Comparison of ENCODE assay signal across 9 cellular contexts in genomic region chr1:151790940-151791651, GRCh38. TPM values are rescaled to one million over a fixed set of nuclear protein-coding genes. Genes with fewer than 3 reads are reported as not detected.
DNase-seq lines count a peak whose midpoint lies in the region; ATAC-seq, FAIRE-seq and TF ChIP-seq lines count a peak whose summit lies in the region.
"Had no signal": no experiment of that assay in that cellular context is flagged by ENCODE, and none has a peak within 500 bp of the region (broad histone marks: within the 10 kb centered on the region; RNA-seq: fewer than 3 reads in every experiment).

No MANE protein-coding gene starts in this region.

- H2BK20ac ChIP-seq in H9 (ENCODE audit: low read depth, low read length, poor library complexity, severe bottlenecking) = no peak overlapping the region

- H3K14ac ChIP-seq in H9 (ENCODE audit: insufficient read depth, low read length) = 0 out of 2 replicates have a peak overlapping the region, but pooled peaks have one; percentile 63

- H2BK15ac ChIP-seq in H9 (ENCODE audit: low read depth, low read length) = no peak overlapping the region

- no peak overlapping the region for H3K18ac ChIP-seq in H9 (ENCODE audit: insufficient read length, low read depth, low read length)

- CTCF ChIA-PET in OCI-LY7 (lab: Charles Lee; ENCODE audit: unreplicated experiment) = no interaction called here

- H2BK12ac ChIP-seq in H9 (ENCODE audit: insufficient read length, low read depth, low read length) = no peak overlapping the region

- H3K27ac ChIP-seq in H9 (ENCODE audit: insufficient read length, low read depth, low read length) (no peak overlapping the region), OCI-LY7 (ENCODE audit: low read depth, low read length, poor library complexity, severe bottlenecking) (no peak overlapping the region), caudate nucleus (ENCODE audit: low read depth, low read length) (peak overlapping the region; percentile 79), lung (ENCODE audit: low read depth in 1 of 2, low read length in 1 of 2) (peak overlapping the region in 1 of 2 donors; percentile 57), upper lobe of left lung (peak overlapping the region; percentile 31 to 71 (median 52))

- H3K4me3 Mint-ChIP-seq in CD14-positive monocyte = peak overlapping the region; percentile 98 to 99
- H3K4me3 Mint-ChIP-seq in H9 = peak overlapping the region; percentile 90 to 93

- no peaks in the 10 kb centered on the region for H3K79me2 ChIP-seq in H9 (ENCODE audit: insufficient read depth, low read length)
- no peaks in the 10 kb centered on the region for H3K79me2 ChIP-seq in OCI-LY7 (ENCODE audit: insufficient read depth, low read depth, low read length)

- H3K9ac ChIP-seq in H9 (ENCODE audit: extremely low read depth, insufficient read length, low read length) = peak overlapping the region; percentile 70

- H2AFZ ChIP-seq in H9 (ENCODE audit: low read length) (no peak overlapping the region), OCI-LY7 (ENCODE audit: low read length) (peak overlapping the region; percentile 64)

- H2BK5ac ChIP-seq in H9 (ENCODE audit: insufficient read length, low read length) = no peak overlapping the region

- H3K27me3 Mint-ChIP-seq in CD14-positive monocyte (ENCODE audit: low read depth in 3 of 3) = peaks cover 4 to 9% (median 4%) of the 10 kb centered on the region in 3 donors
- no peaks in the 10 kb centered on the region for H3K27me3 Mint-ChIP-seq in H9 (ENCODE audit: low read depth)

- H3K4me1 ChIP-seq in H9 (ENCODE audit: insufficient read depth, low read length) = no peaks in the 10 kb centered on the region; the same call in 1 of the 2 replicates
- peaks cover 15% of the 10 kb centered on the region for H3K4me1 ChIP-seq in OCI-LY7 (ENCODE audit: insufficient read depth, low read length, poor library complexity, severe bottlenecking)
- H3K4me1 ChIP-seq in lung (ENCODE audit: control insufficient read depth in 2 of 2, insufficient read depth in 2 of 2, low read length in 2 of 2) = no peaks in the 10 kb centered on the region
- peaks cover 7 to 19% (median 13%) of the 10 kb centered on the region in 4 donors for H3K4me1 ChIP-seq in upper lobe of left lung

- H2BK120ac ChIP-seq in H9 (ENCODE audit: low read depth, low read length, poor library complexity, severe bottlenecking) = no peak overlapping the region

- H3K9me2 ChIP-seq in OCI-LY7 (ENCODE audit: insufficient read depth, low read length) = no peaks in the 10 kb centered on the region

- H3K9me3 ChIP-seq in H9 (ENCODE audit: control insufficient read depth, low read depth, low read length) (no peaks in the 10 kb centered on the region), OCI-LY7 (ENCODE audit: low read length) (no peaks in the 10 kb centered on the region), lung (ENCODE audit: control insufficient read depth in 2 of 2, insufficient read depth in 1 of 2, low read length in 1 of 2) (no peaks in the 10 kb centered on the region), upper lobe of left lung (no peaks in the 10 kb centered on the region)

- H4K91ac ChIP-seq in H9 (ENCODE audit: insufficient read length, low read depth, low read length) = no peak overlapping the region

- TF ChIP-seq EP300 in upper lobe of left lung (IDR thresholded peaks at IDR 0.05) = no peak

- WGBS in H9 (ENCODE audit: extremely low coverage, insufficient read length, low lambda C conversion rate) = no CpG with 5 or more reads among the region's 52 CpGs
- WGBS in lung, 2 donors = 1% methylated on average over 50 to 52 of the region's 52 CpGs
- 0 to 1% methylated on average over 27 to 50 of the region's 52 CpGs for WGBS in upper lobe of left lung, 2 donors

- H3K23me2 ChIP-seq in H9 (ENCODE audit: insufficient read length, low read depth, low read length, poor library complexity, severe bottlenecking) = peaks cover 3% of the 10 kb centered on the region

- intact Hi-C loops in CD14-positive monocyte (cut with micrococcal nuclease) = no loop called here
- intact Hi-C loops in OCI-LY7 (cut with micrococcal nuclease; ENCODE audit: unreplicated experiment) = loop anchor here (10.0 kb wide), 1 partner anchor 114 kb away; the partner anchor contains the start of gene THEM4

- H4K20me1 ChIP-seq in H9 (ENCODE audit: control insufficient read depth, insufficient read depth, insufficient read length) (no peaks in the 10 kb centered on the region), OCI-LY7 (ENCODE audit: insufficient read depth, low read length) (no peaks in the 10 kb centered on the region)

- TSS peak; percentile 91 for BruUV-seq in OCI-LY7 (replicated peaks; lab: Mats Ljungman, UMichigan)

- H3K4me2 ChIP-seq in H9 (ENCODE audit: insufficient read depth, insufficient read length, low read length) (peak overlapping the region; percentile 94), OCI-LY7 (ENCODE audit: low read length) (peak overlapping the region; percentile 98)

- H4K8ac ChIP-seq in H9 (replicated peaks; ENCODE audit: insufficient read length, low read depth, low read length) = no peak overlapping the region

- no peak overlapping the region for H2AK5ac ChIP-seq in H9 (ENCODE audit: insufficient read length, low read length)

- no peaks in the 10 kb centered on the region for H3K79me1 ChIP-seq in H9 (ENCODE audit: insufficient read depth, low read depth, low read length, poor library complexity, severe bottlenecking)

- H3K4me1 Mint-ChIP-seq in CD14-positive monocyte = peaks cover 23% of the 10 kb centered on the region
- peaks cover 14 to 18% of the 10 kb centered on the region in 2 experiments for H3K4me1 Mint-ChIP-seq in H9

- H3K36me3 ChIP-seq in OCI-LY7 (ENCODE audit: insufficient read depth, low read length) (no peaks in the 10 kb centered on the region), lung (ENCODE audit: control insufficient read depth in 2 of 2, insufficient read depth in 2 of 2, low read length in 2 of 2) (no peaks in the 10 kb centered on the region), upper lobe of left lung (no peaks in the 10 kb centered on the region)

- no peak for ATAC-seq in lung (ENCODE audit: insufficient read depth, low FRiP score)
- peak in 1 of 2 donors; percentile 35 for ATAC-seq in upper lobe of left lung (ENCODE audit: low FRiP score in 2 of 2)
- ATAC-seq in activated CD4-positive, CD25-positive, alpha-beta regulatory T cell treated with anti-CD3 and anti-CD28 coated beads, Interleukin-2, amount 50 U/mL, for 24 hours = no peak

- H3K27me3 ChIP-seq in H9 (ENCODE audit: insufficient read depth, low read length) = no peaks in the 10 kb centered on the region
- no peaks in the 10 kb centered on the region for H3K27me3 ChIP-seq in lung (ENCODE audit: control insufficient read depth, insufficient read depth)
- no peaks in the 10 kb centered on the region for H3K27me3 ChIP-seq in upper lobe of left lung

- POLR2A ChIA-PET in OCI-LY7 (lab: Charles Lee) = no interaction called here

- H3K9me3 Mint-ChIP-seq in CD14-positive monocyte = no peaks in the 10 kb centered on the region
- H3K9me3 Mint-ChIP-seq in H9 = no peaks in the 10 kb centered on the region; a peak in 2 of 5 replicates

- H4K5ac ChIP-seq in H9 (ENCODE audit: insufficient read length, low read depth, low read length) = no peak overlapping the region

- TF ChIP-seq CTCF in CD14-positive monocyte (IDR thresholded peaks at IDR 0.05) (no peak), H9 (conservative IDR thresholded peaks at IDR 0.05) (no peak), OCI-LY7 (conservative IDR thresholded peaks at IDR 0.05; ENCODE audit: low read length) (no peak), lung (IDR thresholded peaks at IDR 0.05; ENCODE audit: control extremely low read depth, extremely low read depth) (no peak), upper lobe of left lung (IDR thresholded peaks at IDR 0.05) (no peak)

- H3K36me3 Mint-ChIP-seq in CD14-positive monocyte = no peaks in the 10 kb centered on the region
- peaks cover 0 to 4% (median 0%) of the 10 kb centered on the region in 3 experiments; a peak in 2 of 7 replicates for H3K36me3 Mint-ChIP-seq in H9 (ENCODE audit: insufficient read depth in 1 of 3, low read depth in 3 of 3)

- no peak overlapping the region for H3K4ac ChIP-seq in H9 (ENCODE audit: low read depth, low read length)

- no peak overlapping the region for H3T11ph ChIP-seq in H9 (ENCODE audit: low read length)

- H3K23ac ChIP-seq in H9 (ENCODE audit: insufficient read length, low read depth, low read length) = no peak overlapping the region

- H3K27ac Mint-ChIP-seq in CD14-positive monocyte (peak overlapping the region; percentile 65 to 91 (median 75)), H9 (peak overlapping the region; percentile 78 to 83 (median 80); a peak in 6 of 7 replicates)

- DNase-seq in CD14-positive monocyte (ENCODE audit: low spot score) = no peak
- DNase-seq in H9 = no peak
- DNase-seq in OCI-LY7 (ENCODE audit: low spot score) = peak; percentile 9
- peak in 4 of 61 donors; percentile 17 to 58 (median 48) for DNase-seq in caudate nucleus (lab: John Stamatoyannopoulos, UW)
- no peak for DNase-seq in lung (ENCODE audit: low spot score)
- peak; percentile 41 to 81 for DNase-seq in upper lobe of left lung
- DNase-seq in frontal cortex (ENCODE audit: low spot score in 2 of 2) = no peak

- FAIRE-seq in frontal cortex (lab: Jason Lieb, UNC) = no peak

- H3K4me3 ChIP-seq in OCI-LY7 (ENCODE audit: low read depth, low read length, poor library complexity, severe bottlenecking) (peak overlapping the region; percentile 73), lung (peak overlapping the region; percentile 57), upper lobe of left lung (peak overlapping the region; percentile 56 to 90 (median 84))

- no peak overlapping the region for H3K56ac ChIP-seq in H9 (ENCODE audit: insufficient read length, low read depth, low read length)

- TF ChIP-seq POLR2A in upper lobe of left lung (IDR thresholded peaks at IDR 0.05) = peak in 1 of 4 donors; percentile 16

RNA-seq across cellular contexts. Expression of gene TDRKH, which starts 0.8 kb away (rescaled TPM):
- polyA plus RNA-seq in CD14-positive monocyte (1 to 10 TPM; 1.1 to 1.6 TPM), lung (1 to 10 TPM; 5.6 to 6.1 TPM)
- total RNA-seq in H9 (2021) (24.0 and 24.1 TPM in 2 replicates), OCI-LY7 (2022) (21.1 and 22.8 TPM in 2 replicates), lung (10 to 100 TPM; 11.6 to 18.1 TPM), upper lobe of left lung (10 to 100 TPM in 5 of 6 donors, 1 to 10 TPM in 1; 7.3 to 17.0 (median 13.1) TPM), frontal cortex (17.1 TPM)
- total RNA-seq in OCI-LY7 (2014; rRNA removed; shearing (Covaris generic)) = 7.2 and 10.2 TPM in 2 replicates

RNA-seq across cellular contexts. Expression of gene LINGO4, which starts 14.1 kb away (rescaled TPM):
- polyA plus RNA-seq in CD14-positive monocyte (not detected), lung (under 1 TPM; 0.05 to 0.12 TPM)
- total RNA-seq in H9 (2021) (not detected in 2 replicates), OCI-LY7 (2022) (not detected in 2 replicates), lung (under 1 TPM in 1 of 2 donors, not detected in 1; 0.40 TPM), upper lobe of left lung (under 1 TPM in 5 of 6 donors, not detected in 1; 0.22 to 0.89 (median 0.61) TPM), frontal cortex (not detected)
- total RNA-seq in OCI-LY7 (2014; rRNA removed; shearing (Covaris generic)) = not detected in 2 replicates
- total RNA-seq: NCI-H460 had no signal

RNA-seq across cellular contexts. Expression of gene MRPL9, which starts 27.8 kb away (rescaled TPM):
- polyA plus RNA-seq in CD14-positive monocyte = 10 to 100 TPM; 56.4 to 56.6 TPM
- total RNA-seq in H9 (2021) = 100 and 102 TPM in 2 replicates
- 98.6 and 101 TPM in 2 replicates for total RNA-seq in OCI-LY7 (2014; rRNA removed; shearing (Covaris generic))
- 99.3 and 107 TPM in 2 replicates for total RNA-seq in OCI-LY7 (2022)
- 10 to 100 TPM; 55.6 to 55.7 TPM for total RNA-seq in lung
- polyA plus RNA-seq in lung = 10 to 100 TPM; 51.0 to 68.1 TPM
- total RNA-seq in upper lobe of left lung = 10 to 100 TPM; 27.6 to 94.3 (median 53.2) TPM
- total RNA-seq in frontal cortex = 73.4 TPM

RNA-seq across cellular contexts. Expression of gene RORC, which starts 40.5 kb away (rescaled TPM):
- polyA plus RNA-seq in CD14-positive monocyte = not detected
- total RNA-seq in H9 (2021) = 0.46 and 0.52 TPM in 2 replicates
- not detected in 2 replicates for total RNA-seq in OCI-LY7 (2014; rRNA removed; shearing (Covaris generic))
- not detected in 2 replicates for total RNA-seq in OCI-LY7 (2022)
- 10 to 100 TPM; 10.9 to 24.7 TPM for total RNA-seq in lung
- polyA plus RNA-seq in lung = 1 to 10 TPM; 7.6 to 8.4 TPM
- 10 to 100 TPM; 10.3 to 46.2 (median 24.1) TPM for total RNA-seq in upper lobe of left lung
- under 0.01 TPM for total RNA-seq in frontal cortex

RNA-seq across cellular contexts. Expression of gene C2CD4D, which starts 48.5 kb away (rescaled TPM):
- polyA plus RNA-seq in CD14-positive monocyte = not detected
- 0.79 and 0.86 TPM in 2 replicates for total RNA-seq in H9 (2021)
- not detected in 2 replicates for total RNA-seq in OCI-LY7 (2014; rRNA removed; shearing (Covaris generic))
- not detected in 2 replicates for total RNA-seq in OCI-LY7 (2022)
- total RNA-seq in lung = under 1 TPM in 1 of 2 donors, not detected in 1; 0.40 TPM
- polyA plus RNA-seq in lung = under 1 TPM; 0.10 to 0.19 TPM
- total RNA-seq in upper lobe of left lung = 1 to 10 TPM in 2 of 6 donors, under 1 TPM in 2, not detected in 2; 0.29 to 3.6 (median 0.78) TPM
- under 0.01 TPM for total RNA-seq in frontal cortex
- total RNA-seq: NCI-H460 had no signal

Comparison
In these comparisons a context has a peak if more than half of its experiments do, and no peak if none do; other contexts are left out.
1. DNase-seq: peak in OCI-LY7 (single experiment) and upper lobe of left lung (2 of 2); none in CD14-positive monocyte (single experiment), H9 (single experiment), lung (single experiment) and frontal cortex (0 of 2).
2. H3K27ac ChIP-seq: peak in caudate nucleus (single experiment) and upper lobe of left lung (4 of 4); none in H9 (single experiment) and OCI-LY7 (single experiment).
3. Peak in every context shown above with its lines, with median percentiles within 50 percentile points of each other: H3K4me3 ChIP-seq.